Comparison of ENCODE assay signal across 20 cellular contexts in genomic region chr19:28746486-28746885, GRCh38.
"Had no signal": no experiment of that assay in that cellular context is flagged by ENCODE, and none has a peak within 500 bp of the region (broad histone marks: within the 10 kb centered on the region; RNA-seq: fewer than 3 reads in every experiment).

No MANE protein-coding gene starts in this region.

- H3K4me1 Mint-ChIP-seq: activated CD4-positive, alpha-beta memory T cell treated with anti-CD3 and anti-CD28 coated beads, Interleukin-2, amount 10 ng/mL, durations not matched to agents 7 days and 5 days; activated CD8-positive, alpha-beta memory T cell treated with anti-CD3 and anti-CD28 coated beads, Interleukin-2, amount 10 ng/mL, durations not matched to agents 7 days and 5 days; activated naive CD8-positive, alpha-beta T cell treated with anti-CD3 and anti-CD28 coated beads, Interleukin-2, amount 10 ng/mL, durations not matched to agents 7 days and 5 days; activated T-helper 17 cell treated with anti-CD3 and anti-CD28 coated beads, Interleukin-2, amount 50 U/mL, for 72 hours; brain; nephron progenitor cell had no signal

- DNase-seq: activated CD4-positive, alpha-beta memory T cell treated with anti-CD3 and anti-CD28 coated beads, Interleukin-2, amount 10 ng/mL, durations not matched to agents 7 days and 5 days; activated CD4-positive, alpha-beta T cell treated with anti-CD3 and anti-CD28 coated beads for 48 hours; activated CD4-positive, CD25-positive, alpha-beta regulatory T cell; activated CD8-positive, alpha-beta memory T cell treated with anti-CD3 and anti-CD28 coated beads, Interleukin-2, amount 10 ng/mL, durations not matched to agents 7 days and 5 days; activated naive CD4-positive, alpha-beta T cell treated with Interleukin-2 at 50 U/mL for 16 hours; activated naive CD8-positive, alpha-beta T cell treated with anti-CD3 and anti-CD28 coated beads, Interleukin-2, amount 10 ng/mL, durations not matched to agents 7 days and 5 days; anterior cingulate cortex; central memory CD4-positive, alpha-beta T cell; colonic mucosa; erythroblast; gastrocnemius medialis; heart left ventricle; left colon; lower lobe of right lung; nephron progenitor cell; right cardiac atrium had no signal

- ATAC-seq: activated CD8-positive, alpha-beta memory T cell treated with anti-CD3 and anti-CD28 coated beads, Interleukin-2, amount 10 ng/mL, durations not matched to agents 7 days and 5 days; activated T-helper 17 cell treated with anti-CD3 and anti-CD28 coated beads, Interleukin-2, amount 50 U/mL, for 72 hours; gastrocnemius medialis; heart left ventricle; left colon; lower lobe of right lung; right cardiac atrium had no signal

- H3K36me3 Mint-ChIP-seq: activated CD8-positive, alpha-beta memory T cell treated with anti-CD3 and anti-CD28 coated beads, Interleukin-2, amount 10 ng/mL, durations not matched to agents 7 days and 5 days; activated naive CD8-positive, alpha-beta T cell treated with anti-CD3 and anti-CD28 coated beads, Interleukin-2, amount 10 ng/mL, durations not matched to agents 7 days and 5 days; brain had no signal

- H3K27ac Mint-ChIP-seq: activated CD4-positive, alpha-beta memory T cell treated with anti-CD3 and anti-CD28 coated beads, Interleukin-2, amount 10 ng/mL, durations not matched to agents 7 days and 5 days; activated CD8-positive, alpha-beta memory T cell treated with anti-CD3 and anti-CD28 coated beads, Interleukin-2, amount 10 ng/mL, durations not matched to agents 7 days and 5 days; activated naive CD8-positive, alpha-beta T cell treated with anti-CD3 and anti-CD28 coated beads, Interleukin-2, amount 10 ng/mL, durations not matched to agents 7 days and 5 days; activated T-helper 17 cell treated with anti-CD3 and anti-CD28 coated beads, Interleukin-2, amount 50 U/mL, for 72 hours; brain; nephron progenitor cell; stimulated activated naive CD8-positive, alpha-beta T cell treated with anti-CD3 and anti-CD28 coated beads, Interleukin-15, Interleukin-2, amounts not matched to agents 100 ng/mL and 50 ng/mL, for 24 hours; T-helper 2 cell treated with Interferon-gamma antibody and Interleukin-4, amounts not matched to agents 5 μg/mL and 100 μg/mL, for 36 hours had no signal

- H3K9me3 Mint-ChIP-seq: activated CD4-positive, alpha-beta memory T cell treated with anti-CD3 and anti-CD28 coated beads, Interleukin-2, amount 10 ng/mL, durations not matched to agents 7 days and 5 days; activated naive CD8-positive, alpha-beta T cell treated with anti-CD3 and anti-CD28 coated beads, Interleukin-2, amount 10 ng/mL, durations not matched to agents 7 days and 5 days; activated T-helper 17 cell treated with anti-CD3 and anti-CD28 coated beads, Interleukin-2, amount 50 U/mL, for 72 hours; brain; stimulated activated naive CD8-positive, alpha-beta T cell treated with anti-CD3 and anti-CD28 coated beads, Interleukin-15, Interleukin-2, amounts not matched to agents 100 ng/mL and 50 ng/mL, for 24 hours; T-helper 2 cell treated with Interferon-gamma antibody and Interleukin-4, amounts not matched to agents 5 μg/mL and 100 μg/mL, for 36 hours had no signal

- H3K4me3 Mint-ChIP-seq: activated CD4-positive, alpha-beta memory T cell treated with anti-CD3 and anti-CD28 coated beads, Interleukin-2, amount 10 ng/mL, durations not matched to agents 7 days and 5 days; activated CD8-positive, alpha-beta memory T cell treated with anti-CD3 and anti-CD28 coated beads, Interleukin-2, amount 10 ng/mL, durations not matched to agents 7 days and 5 days; activated naive CD8-positive, alpha-beta T cell treated with anti-CD3 and anti-CD28 coated beads, Interleukin-2, amount 10 ng/mL, durations not matched to agents 7 days and 5 days; activated T-helper 17 cell treated with anti-CD3 and anti-CD28 coated beads, Interleukin-2, amount 50 U/mL, for 72 hours; brain; nephron progenitor cell; stimulated activated naive CD8-positive, alpha-beta T cell treated with anti-CD3 and anti-CD28 coated beads, Interleukin-15, Interleukin-2, amounts not matched to agents 100 ng/mL and 50 ng/mL, for 24 hours; T-helper 2 cell treated with Interferon-gamma antibody and Interleukin-4, amounts not matched to agents 5 μg/mL and 100 μg/mL, for 36 hours had no signal
